Comparison of ENCODE assay signal across 10 cellular contexts in genomic region chrX:34578237-34578636, GRCh38.
A peak's percentile ranks its signal among the peaks of the same experiment; 100 is the strongest.
DNase-seq lines count a peak whose midpoint lies in the region; ATAC-seq and TF ChIP-seq lines count a peak whose summit lies in the region.
"Had no signal": no experiment of that assay in that cellular context is flagged by ENCODE, and none has a peak within 500 bp of the region (broad histone marks: within the 10 kb centered on the region; RNA-seq: fewer than 3 reads in every experiment).

No MANE protein-coding gene starts in this region.

- H3K9me3 ChIP-seq in lower lobe of right lung (no peaks in the 10 kb centered on the region), ovary (no peaks in the 10 kb centered on the region)

- no peak overlapping the region for H3K4me3 ChIP-seq in AG10803 (ENCODE audit: low read length)
- no peak overlapping the region for H3K4me3 ChIP-seq in lower lobe of right lung
- H3K4me3 ChIP-seq in ovary: no peak overlapping the region

- TF ChIP-seq CTCF in AG10803 (conservative IDR thresholded peaks at IDR 0.05; ENCODE audit: low read length) (peak; percentile 54), HFFc6 (IDR thresholded peaks at IDR 0.05) (peak; percentile 76), lower lobe of right lung (IDR thresholded peaks at IDR 0.05) (peak; percentile 35), ovary (IDR thresholded peaks at IDR 0.05) (no peak)

- no peaks in the 10 kb centered on the region for H3K36me3 Mint-ChIP-seq in HFFc6 (ENCODE audit: low read depth)

- H3K4me1 ChIP-seq in lower lobe of right lung (no peaks in the 10 kb centered on the region), ovary (ENCODE audit: insufficient read depth) (no peaks in the 10 kb centered on the region)

- intact Hi-C loops in lower lobe of right lung (cut with DNase I): no loop called here
- intact Hi-C loops in ovary (cut with DNase I): loop anchor here in 1 of 4 donors (5.0 kb wide), 1 partner anchor 339 kb away; no protein-coding TSS in a partner anchor

- 0 to 2% (median 1%) methylated on average over 2 of the region's 2 CpGs for WGBS in ovary, 3 donors

- no peak overlapping the region for H3K27ac Mint-ChIP-seq in HFFc6

- no peaks in the 10 kb centered on the region for H3K36me3 ChIP-seq in lower lobe of right lung
- H3K36me3 ChIP-seq in ovary: no peaks in the 10 kb centered on the region

- TF ChIP-seq EP300 in ovary (IDR thresholded peaks at IDR 0.05): no peak

- ATAC-seq in lower lobe of right lung (no peak), GM21619 (IDR thresholded peaks at IDR 0.05; ENCODE audit: unreplicated experiment) (no peak), HG02884 (IDR thresholded peaks at IDR 0.05; ENCODE audit: unreplicated experiment) (no peak)

- H3K27me3 ChIP-seq in lower lobe of right lung (ENCODE audit: low read depth): no peaks in the 10 kb centered on the region
- H3K27me3 ChIP-seq in ovary: no peaks in the 10 kb centered on the region

- H3K27ac ChIP-seq in lower lobe of right lung: no peak overlapping the region
- no peak overlapping the region for H3K27ac ChIP-seq in ovary
- H3K27ac ChIP-seq: HL-60 had no signal

- DNase-seq in AG10803 (ENCODE audit: low read depth): peak; percentile 52
- peak; percentile 34 for DNase-seq in HFFc6
- peak; percentile 52 for DNase-seq in astrocyte of the hippocampus (ENCODE audit: low read depth, low spot score)
- DNase-seq in lower lobe of right lung: no peak
- DNase-seq in activated CD4-positive, alpha-beta T cell treated with anti-CD3 and anti-CD28 coated beads, Interleukin-2, amount 50 U/mL, for 48 hours: no peak
- no peak for DNase-seq in ovary
- DNase-seq: activated CD4-positive, CD25-positive, alpha-beta regulatory T cell had no signal

- no peaks in the 10 kb centered on the region for H3K4me1 Mint-ChIP-seq in HFFc6 (ENCODE audit: low read depth)

- no peak for TF ChIP-seq POLR2A in ovary (IDR thresholded peaks at IDR 0.05)

- no peaks in the 10 kb centered on the region for H3K9me3 Mint-ChIP-seq in HFFc6

- H3K4me3 Mint-ChIP-seq in HFFc6: no peak overlapping the region

- no peaks in the 10 kb centered on the region for H3K27me3 Mint-ChIP-seq in HFFc6 (ENCODE audit: insufficient read depth)

Comparison
In these comparisons a context has a peak if more than half of its experiments do, and no peak if none do; other contexts are left out.
1. DNase-seq: peak in AG10803 (single experiment), HFFc6 (single experiment) and astrocyte of the hippocampus (single experiment); none in lower lobe of right lung (single experiment), activated CD4-positive, alpha-beta T cell treated with anti-CD3 and anti-CD28 coated beads, Interleukin-2, amount 50 U/mL, for 48 hours (0 of 2) and ovary (0 of 5).
2. CTCF ChIP-seq: peak in AG10803 (single experiment), HFFc6 (single experiment) and lower lobe of right lung (single experiment); none in ovary (0 of 3).